In genomic region chr4:167248271-167248670, GRCh38 we compare ENCODE assay signal across 37 cellular contexts. TPM values are rescaled to one million over a fixed set of nuclear protein-coding genes. Genes with fewer than 3 reads are reported as not detected.
"Had no signal": no experiment of that assay in that cellular context is flagged by ENCODE, and none has a peak within 500 bp of the region (broad histone marks: within the 10 kb centered on the region; RNA-seq: fewer than 3 reads in every experiment).

No MANE protein-coding gene starts in this region.

- H3K4me1 ChIP-seq: body of pancreas, breast epithelium had no signal

- H3K9me3 ChIP-seq: body of pancreas had no signal

- H3K36me3 ChIP-seq: brain microvascular endothelial cell, breast epithelium, cardiac muscle cell had no signal

- H3K27ac ChIP-seq: body of pancreas, brain microvascular endothelial cell, breast epithelium, cardiac muscle cell, VCaP had no signal

- H3K4me3 ChIP-seq: body of pancreas, breast epithelium, cardiac muscle cell had no signal

- DNase-seq: activated B cell treated with CpG ODN at 0.5 μM for 24 hours; activated CD4-positive, alpha-beta memory T cell treated with anti-CD3 and anti-CD28 coated beads for 36 hours; activated CD4-positive, alpha-beta T cell treated with anti-CD3 and anti-CD28 coated beads for 4 hours; activated CD4-positive, alpha-beta T cell treated with anti-CD3 and anti-CD28 coated beads, Interleukin-2, amount 10 ng/mL, durations not matched to agents 24 days and 14 days; activated CD4-positive, alpha-beta T cell treated with anti-CD3 and anti-CD28 coated beads, Interleukin-2, amount 50 U/mL, for 1 hour; activated CD4-positive, alpha-beta T cell treated with anti-CD3 and anti-CD28 coated beads, Interleukin-2, amount 50 U/mL, for 4 hours; activated CD4-positive, CD25-positive, alpha-beta regulatory T cell treated with anti-CD3 and anti-CD28 coated beads, Interleukin-2, amount 50 U/mL, for 72 hours; activated CD8-positive, alpha-beta memory T cell treated with anti-CD3 and anti-CD28 coated beads, Interleukin-2, amount 50 U/mL, for 4 hours; activated CD8-positive, alpha-beta T cell treated with anti-CD3 and anti-CD28 coated beads for 36 hours; activated effector memory CD4-positive, alpha-beta T cell treated with anti-CD3 and anti-CD28 coated beads, Interleukin-2, amount 50 U/mL, for 16 hours; activated gamma-delta T cell treated with Interleukin-2 at 50 U/mL for 16 hours; activated naive CD4-positive, alpha-beta T cell; activated naive CD4-positive, alpha-beta T cell treated with anti-CD3 and anti-CD28 coated beads for 36 hours; activated naive CD4-positive, alpha-beta T cell treated with anti-CD3 and anti-CD28 coated beads, Interleukin-2, amount 50 U/mL, for 16 hours; activated naive CD8-positive, alpha-beta T cell treated with anti-CD3 and anti-CD28 coated beads for 36 hours; activated T-cell treated with anti-CD3 and anti-CD28 coated beads for 4 hours; activated T-cell treated with anti-CD3 and anti-CD28 coated beads, Interleukin-2, amount 50 U/mL, for 1 hour; activated T-cell treated with anti-CD3 and anti-CD28 coated beads, Interleukin-2, amount 50 U/mL, for 4 hours; activated T-cell treated with anti-CD3 and anti-CD28 coated beads, Interleukin-2, amount 50 U/mL, for 72 hours; aorta; body of pancreas; brain microvascular endothelial cell; caudate nucleus; cerebellar nuclear complex; T-helper 1 cell; T-helper 2 cell; T-helper 9 cell had no signal

- H3K27me3 ChIP-seq: body of pancreas, brain microvascular endothelial cell, breast epithelium, cardiac muscle cell had no signal

- ATAC-seq: activated CD8-positive, alpha-beta T cell treated with anti-CD3 and anti-CD28 coated beads for 36 hours; activated naive CD4-positive, alpha-beta T cell treated with anti-CD3 and anti-CD28 coated beads, Interleukin-2, amount 50 U/mL, for 72 hours; activated T-cell treated with anti-CD3 and anti-CD28 coated beads, Interleukin-2, amount 50 U/mL, for 4 hours; activated T-cell treated with anti-CD3 and anti-CD28 coated beads, Interleukin-2, amount 50 U/mL, for 72 hours; activated T-helper 17 cell treated with anti-CD3 and anti-CD28 coated beads, Interleukin-2, amount 50 U/mL, for 72 hours; body of pancreas had no signal

- FAIRE-seq: astrocyte, TTC549 had no signal

RNA-seq across cellular contexts. Expression of gene SPOCK3, which starts 14.0 kb away (rescaled TPM):
- total RNA-seq: activated B cell treated with CpG ODN at 0.5 μM for 24 hours; activated CD4-positive, alpha-beta memory T cell treated with anti-CD3 and anti-CD28 coated beads for 36 hours; activated CD4-positive, alpha-beta T cell treated with anti-CD3 and anti-CD28 coated beads, Interleukin-2, amount 10 ng/mL, durations not matched to agents 24 days and 14 days; activated CD8-positive, alpha-beta memory T cell treated with anti-CD3 and anti-CD28 coated beads for 36 hours; activated CD8-positive, alpha-beta T cell treated with anti-CD3 and anti-CD28 coated beads for 36 hours; activated naive CD4-positive, alpha-beta T cell treated with anti-CD3 and anti-CD28 coated beads for 36 hours; activated naive CD4-positive, alpha-beta T cell treated with anti-CD3 and anti-CD28 coated beads, Interleukin-2, amount 50 U/mL, for 72 hours; activated T-cell treated with anti-CD3 and anti-CD28 coated beads, Interleukin-2, amount 50 U/mL, for 4 hours; activated T-cell treated with anti-CD3 and anti-CD28 coated beads, Interleukin-2, amount 50 U/mL, for 72 hours; activated T-helper 1 cell treated with anti-CD3 and anti-CD28 coated beads, Interleukin-12 subunit alpha, Interleukin-12 subunit beta, Interleukin-2, Interleukin-4 antibody, amounts not matched to agents 30 ng/mL and 10 ng/mL and 1 ng/mL, durations not matched to agents 14 hours and 24 hours and 36 hours; activated T-helper 17 cell treated with anti-CD3 and anti-CD28 coated beads, Interleukin-2, amount 50 U/mL, for 72 hours; aorta; body of pancreas; chondrocyte had no signal
- polyA plus RNA-seq: aorta had no signal
